Comparison of ENCODE assay signal across 22 cellular contexts in genomic region chr4:145792429-145792828, GRCh38.
DNase-seq lines count a peak whose midpoint lies in the region; ATAC-seq, FAIRE-seq and TF ChIP-seq lines count a peak whose summit lies in the region.
"Had no signal": no experiment of that assay in that cellular context is flagged by ENCODE, and none has a peak within 500 bp of the region (broad histone marks: within the 10 kb centered on the region; RNA-seq: fewer than 3 reads in every experiment).

No MANE protein-coding gene starts in this region.

- peak; percentile 5 for FAIRE-seq in islet of Langerhans (lab: Jason Lieb, UNC)
- FAIRE-seq: A204.1, D721Med, G401.6, GM19239 had no signal

- no peaks in the 10 kb centered on the region for H3K36me3 ChIP-seq in gastrocnemius medialis

- H3K4me3 Mint-ChIP-seq in activated naive CD8-positive, alpha-beta T cell treated with anti-CD3 and anti-CD28 coated beads for 36 hours: no peak overlapping the region
- H3K4me3 Mint-ChIP-seq: B cell; CD4-positive, alpha-beta T cell; CD8-positive, alpha-beta T cell had no signal

- no peak for DNase-seq in left ventricle myocardium superior
- no peak for DNase-seq in cardiac septum (ENCODE audit: low spot score)
- DNase-seq in gastrocnemius medialis: no peak
- DNase-seq in activated naive CD8-positive, alpha-beta T cell treated with anti-CD3 and anti-CD28 coated beads for 36 hours: no peak
- no peak for DNase-seq in dedifferentiated amniotic fluid mesenchymal stem cell (ENCODE audit: extremely low spot score)
- DNase-seq: 8988T; ACHN; AML-193; Caco-2; Calu3; CD4-positive, alpha-beta T cell; CD8-positive, alpha-beta T cell; DMS79 treated with DMSO at 0.1 percent for 48 hours; GF-D8 had no signal

- H3K4me1 ChIP-seq in gastrocnemius medialis: peaks cover 31 to 38% of the 10 kb centered on the region in 2 donors
- H3K4me1 ChIP-seq: Caco-2 had no signal

- intact Hi-C loops in left ventricle myocardium superior (cut with micrococcal nuclease) (no loop called here), cardiac septum (cut with DNase I) (no loop called here), gastrocnemius medialis (cut with DNase I; ENCODE audit: low total_unique reads) (loop anchor here (1.0 to 10.0 kb wide), 3 partner anchors 56 to 618 kb away; partner anchors contain the start of gene MMAA)

- H3K36me3 Mint-ChIP-seq in activated naive CD8-positive, alpha-beta T cell treated with anti-CD3 and anti-CD28 coated beads for 36 hours: peaks cover 38% of the 10 kb centered on the region

- no peak for TF ChIP-seq POLR2A in gastrocnemius medialis (IDR thresholded peaks at IDR 0.05)

- no peak for TF ChIP-seq CTCF in gastrocnemius medialis (IDR thresholded peaks at IDR 0.05 in 4 of 5, conservative IDR thresholded peaks at IDR 0.05 in 1 of 5)

- H3K27me3 Mint-ChIP-seq in activated naive CD8-positive, alpha-beta T cell treated with anti-CD3 and anti-CD28 coated beads for 36 hours: no peaks in the 10 kb centered on the region
- H3K27me3 Mint-ChIP-seq: B cell; CD4-positive, alpha-beta T cell had no signal

- in situ Hi-C loops in gastrocnemius medialis (cut with MboI; ENCODE audit: low sequenced_read_pairs in 4 of 4): loop anchor here in 1 of 4 donors (10.0 kb wide), 1 partner anchor 58 kb away; no protein-coding TSS in a partner anchor

- H3K27me3 ChIP-seq in gastrocnemius medialis: no peaks in the 10 kb centered on the region
- H3K27me3 ChIP-seq: BLaER1 treated with 17β-estradiol and CSF1 and Interleukin-3, amounts not matched to agents 10 nM and 100 nM had no signal

- peak overlapping the region; percentile 82 to 90 (median 86) for H3K27ac ChIP-seq in gastrocnemius medialis
- H3K27ac ChIP-seq: BLaER1 treated with 17β-estradiol and CSF1 and Interleukin-3, amounts not matched to agents 10 nM and 100 nM; C4-2B had no signal

- peak; percentile 54 for ATAC-seq in left ventricle myocardium superior
- ATAC-seq in gastrocnemius medialis: no peak
- ATAC-seq: CD8-positive, alpha-beta T cell had no signal

- no peaks in the 10 kb centered on the region for H3K9me3 Mint-ChIP-seq in activated naive CD8-positive, alpha-beta T cell treated with anti-CD3 and anti-CD28 coated beads for 36 hours
- H3K9me3 Mint-ChIP-seq: CD4-positive, alpha-beta T cell; CD8-positive, alpha-beta T cell had no signal

- H3K4me3 ChIP-seq in gastrocnemius medialis: no peak overlapping the region
- H3K4me3 ChIP-seq: BLaER1 treated with 17β-estradiol and CSF1 and Interleukin-3, amounts not matched to agents 10 nM and 100 nM had no signal

- no peak overlapping the region for H3K27ac Mint-ChIP-seq in activated naive CD8-positive, alpha-beta T cell treated with anti-CD3 and anti-CD28 coated beads for 36 hours
- H3K27ac Mint-ChIP-seq: B cell; CD4-positive, alpha-beta T cell; CD8-positive, alpha-beta T cell had no signal

- no peaks in the 10 kb centered on the region for H3K9me3 ChIP-seq in gastrocnemius medialis
- H3K9me3 ChIP-seq: BLaER1 treated with 17β-estradiol and CSF1 and Interleukin-3, amounts not matched to agents 10 nM and 100 nM; Caco-2 had no signal

- H3K4me1 Mint-ChIP-seq in activated naive CD8-positive, alpha-beta T cell treated with anti-CD3 and anti-CD28 coated beads for 36 hours: peaks cover 3% of the 10 kb centered on the region
- H3K4me1 Mint-ChIP-seq: B cell had no signal
